In the genomic region with DNA sequence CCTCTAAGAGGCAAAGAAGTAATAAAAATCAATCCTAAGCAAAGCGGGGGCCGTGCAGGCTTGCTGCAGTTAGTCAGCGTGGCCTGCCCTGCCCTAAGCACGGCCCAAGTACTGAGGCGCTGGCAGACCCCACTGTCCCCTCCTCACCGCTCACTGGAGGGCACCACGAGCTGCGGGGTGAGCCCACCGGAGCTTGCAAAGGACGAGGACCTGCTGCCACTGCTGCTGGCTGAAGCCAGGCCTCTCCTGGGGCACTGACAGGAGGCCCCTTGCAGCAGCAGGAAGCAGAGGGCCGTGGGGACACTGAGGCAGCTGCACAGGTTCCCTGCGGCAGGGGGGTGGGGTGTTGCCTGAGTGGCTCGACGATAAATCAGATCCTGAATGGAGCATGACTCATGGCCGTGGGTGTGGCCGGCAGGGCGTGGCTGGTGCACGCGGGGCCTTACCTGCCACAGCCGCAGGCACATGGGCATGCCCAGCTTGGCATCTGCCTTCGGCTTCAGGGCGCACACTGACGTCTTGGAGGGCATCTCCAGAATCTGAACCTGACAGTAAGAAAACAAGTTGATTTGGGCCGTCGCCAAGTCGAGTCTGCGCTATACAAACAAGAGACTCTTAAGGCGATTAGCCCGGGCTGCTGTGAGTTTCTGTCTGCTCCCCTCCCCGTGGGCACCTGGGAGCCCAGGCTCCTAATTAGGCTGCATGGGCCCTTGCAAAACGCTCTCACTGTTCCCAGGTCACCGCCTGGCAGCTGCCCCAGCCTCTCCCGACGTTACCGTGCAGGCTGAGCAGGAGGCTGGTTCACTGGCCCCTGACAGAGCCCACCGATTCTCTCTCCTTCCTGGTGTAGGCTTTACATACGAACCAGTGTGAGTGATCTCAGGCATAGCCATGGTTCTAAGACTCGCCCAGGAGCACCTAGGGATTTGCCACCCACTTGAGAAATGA, we compare ENCODE assay signal across 12 cellular contexts. TPM values are rescaled to one million over a fixed set of nuclear protein-coding genes. Genes with fewer than 3 reads are reported as not detected.
A peak's percentile ranks its signal among the peaks of the same experiment; 100 is the strongest.
DNase-seq lines count a peak whose midpoint lies in the region; ATAC-seq and TF ChIP-seq lines count a peak whose summit lies in the region.
"Had no signal": no experiment of that assay in that cellular context is flagged by ENCODE, and none has a peak within 500 bp of the region (broad histone marks: within the 10 kb centered on the region; RNA-seq: fewer than 3 reads in every experiment).

No MANE protein-coding gene starts in this region.

- H3K4me3 ChIP-seq in lung: no peak overlapping the region
- H3K4me3 ChIP-seq: esophagus muscularis mucosa had no signal

- no peak for TF ChIP-seq CTCF in CD14-positive monocyte (IDR thresholded peaks at IDR 0.05)
- no peak for TF ChIP-seq CTCF in VCaP (conservative IDR thresholded peaks at IDR 0.05)
- TF ChIP-seq CTCF in lung (IDR thresholded peaks at IDR 0.05; ENCODE audit: control extremely low read depth, extremely low read depth): no peak
- no peak for TF ChIP-seq CTCF in GM13976 (IDR thresholded peaks at IDR 0.05; ENCODE audit: borderline replicate concordance, control extremely low read depth, extremely low read depth, insufficient read depth, missing control alignments)

- H3K36me3 ChIP-seq in lung (ENCODE audit: control insufficient read depth in 2 of 2, insufficient read depth in 2 of 2, low read length in 2 of 2): no peaks in the 10 kb centered on the region

- intact Hi-C loops in CD14-positive monocyte (cut with micrococcal nuclease): no loop called here

- WGBS in lung, 2 donors: 70 to 78% methylated on average over 38 of the region's 38 CpGs

- H3K4me1 ChIP-seq in lung (ENCODE audit: control insufficient read depth in 2 of 2, insufficient read depth in 2 of 2, low read length in 2 of 2): no peaks in the 10 kb centered on the region

- H3K27me3 Mint-ChIP-seq in CD14-positive monocyte (ENCODE audit: low read depth in 3 of 3): peaks cover 0 to 2% (median 2%) of the 10 kb centered on the region in 3 donors

- H3K4me3 Mint-ChIP-seq in CD14-positive monocyte: no peak overlapping the region

- DNase-seq in CD14-positive monocyte (ENCODE audit: low spot score) (peak; percentile 23), HT-29 (ENCODE audit: low spot score) (peak; percentile 78), lung (ENCODE audit: low spot score) (peak; percentile 74), GM13976 (ENCODE audit: low spot score) (no peak), superior temporal gyrus (ENCODE audit: extremely low spot score) (no peak), glomerular visceral epithelial cell (ENCODE audit: extremely low spot score) (no peak)
- DNase-seq: activated T-cell treated with anti-CD3 and anti-CD28 coated beads, Interleukin-2, amount 50 U/mL, for 48 hours; SHP77 treated with DMSO at 0.1 percent for 48 hours had no signal

- H3K27ac ChIP-seq in VCaP (peak overlapping the region; percentile 71), lung (ENCODE audit: low read depth in 1 of 2, low read length in 1 of 2) (no peak overlapping the region)
- H3K27ac ChIP-seq: esophagus muscularis mucosa, HL-60 had no signal

- peaks cover 0 to 4% (median 0%) of the 10 kb centered on the region in 7 donors for H3K9me3 Mint-ChIP-seq in CD14-positive monocyte

- no peak overlapping the region for H3K27ac Mint-ChIP-seq in CD14-positive monocyte

- no peaks in the 10 kb centered on the region for H3K9me3 ChIP-seq in lung (ENCODE audit: control insufficient read depth in 2 of 2, insufficient read depth in 1 of 2, low read length in 1 of 2)
- H3K9me3 ChIP-seq: esophagus muscularis mucosa had no signal

- no peaks in the 10 kb centered on the region for H3K4me1 Mint-ChIP-seq in CD14-positive monocyte

- ATAC-seq in lung (ENCODE audit: insufficient read depth, low FRiP score) (peak; percentile 82), HG03439 (IDR thresholded peaks at IDR 0.05; ENCODE audit: unreplicated experiment) (no peak)

- in situ Hi-C loops in GM13976 (cut with MboI; ENCODE audit: low sequenced_read_pairs, unreplicated experiment): no loop called here

- no peaks in the 10 kb centered on the region for H3K36me3 Mint-ChIP-seq in CD14-positive monocyte

- no peaks in the 10 kb centered on the region for H3K27me3 ChIP-seq in lung (ENCODE audit: control insufficient read depth, insufficient read depth)
- H3K27me3 ChIP-seq: esophagus muscularis mucosa had no signal

RNA-seq across cellular contexts. Expression of a gene that starts 45.9 kb away (rescaled TPM):
- not detected for polyA plus RNA-seq in CD14-positive monocyte
- not detected in 2 replicates for total RNA-seq in HT-29 (2014; rRNA removed; shearing (Covaris generic))
- 10 to 100 TPM in 1 of 2 donors, 1 to 10 TPM in 1; 3.4 to 19.3 TPM for total RNA-seq in lung
- 1 to 10 TPM; 2.3 to 5.6 TPM for polyA plus RNA-seq in lung

RNA-seq across cellular contexts. Expression of a gene that starts 48.2 kb away (rescaled TPM):
- polyA plus RNA-seq in CD14-positive monocyte: 1 to 10 TPM; 4.8 to 6.0 TPM
- 96.1 and 115 TPM in 2 replicates for total RNA-seq in HT-29 (2014; rRNA removed; shearing (Covaris generic))
- total RNA-seq in lung: 1 to 10 TPM; 4.5 to 9.3 TPM
- 1 to 10 TPM; 5.1 to 8.3 TPM for polyA plus RNA-seq in lung

RNA-seq across cellular contexts. Expression of a gene that starts 48.2 kb away (rescaled TPM):
- polyA plus RNA-seq in CD14-positive monocyte (1 to 10 TPM; 1.4 to 1.5 TPM), lung (10 to 100 TPM in 1 of 2 donors, 1 to 10 TPM in 1; 7.4 to 11.7 TPM)
- 37.9 and 42.8 TPM in 2 replicates for total RNA-seq in HT-29 (2014; rRNA removed; shearing (Covaris generic))
- total RNA-seq in lung: 10 to 100 TPM; 11.4 to 22.7 TPM

Comparison
In these comparisons a context has a peak if more than half of its experiments do, and no peak if none do; other contexts are left out.
1. DNase-seq: peak in CD14-positive monocyte (single experiment), HT-29 (single experiment) and lung (single experiment); none in GM13976 (single experiment), superior temporal gyrus (single experiment) and glomerular visceral epithelial cell (single experiment).